In genomic region chr6:158717341-158718328, GRCh38 we compare ENCODE assay signal across 9 cellular contexts.
DNase-seq lines count a peak whose midpoint lies in the region; ATAC-seq and TF ChIP-seq lines count a peak whose summit lies in the region.
"Had no signal": no experiment of that assay in that cellular context is flagged by ENCODE, and none has a peak within 500 bp of the region (broad histone marks: within the 10 kb centered on the region; RNA-seq: fewer than 3 reads in every experiment).

No MANE protein-coding gene starts in this region.

- H3K27me3 ChIP-seq in OCI-LY1 (ENCODE audit: insufficient read depth, low read length) (no peaks in the 10 kb centered on the region), spleen (replicated peaks in 1 of 7) (no peaks in the 10 kb centered on the region)

- H3K27ac Mint-ChIP-seq in activated T-cell treated with anti-CD3 and anti-CD28 coated beads, Interleukin-2, amount 50 U/mL, for 24 hours, result peak overlapping the region; percentile 59
- no peak overlapping the region for H3K27ac Mint-ChIP-seq in chondrocyte (ENCODE audit: unreplicated experiment)

- H3K79me2 ChIP-seq in OCI-LY1 (ENCODE audit: insufficient read depth, low read length), result no peaks in the 10 kb centered on the region

- H3K27ac ChIP-seq in OCI-LY1 (ENCODE audit: low read depth, low read length, poor library complexity, severe bottlenecking), result peak overlapping the region; percentile 61
- peak overlapping the region; percentile 44 to 93 (median 83) for H3K27ac ChIP-seq in spleen
- H3K27ac ChIP-seq: KMS-11 had no signal

- H3K4me3 Mint-ChIP-seq in activated T-cell treated with anti-CD3 and anti-CD28 coated beads, Interleukin-2, amount 50 U/mL, for 24 hours, result no peak overlapping the region
- H3K4me3 Mint-ChIP-seq in chondrocyte (ENCODE audit: unreplicated experiment), result no peak overlapping the region

- intact Hi-C loops in spleen (cut with DNase I; ENCODE audit: low total_unique reads), result no loop called here
- intact Hi-C loops in Right ventricle myocardium inferior (cut with DNase I), result no loop called here

- no peaks in the 10 kb centered on the region for H3F3A ChIP-seq in OCI-LY1 (ENCODE audit: insufficient read depth, low read length)

- no peaks in the 10 kb centered on the region for H3K36me3 ChIP-seq in OCI-LY1 (ENCODE audit: insufficient read depth, low read length)
- peaks cover 0 to 49% (median 2%) of the 10 kb centered on the region in 6 donors for H3K36me3 ChIP-seq in spleen

- no peak for TF ChIP-seq CTCF in OCI-LY1 (IDR thresholded peaks at IDR 0.05; ENCODE audit: low read length)
- TF ChIP-seq CTCF in spleen (IDR thresholded peaks at IDR 0.05 in 8 of 11, conservative IDR thresholded peaks at IDR 0.05 in 3 of 11), result no peak
- no peak for TF ChIP-seq CTCF in chondrocyte (IDR thresholded peaks at IDR 0.05)

- no peaks in the 10 kb centered on the region for H4K20me1 ChIP-seq in OCI-LY1 (ENCODE audit: insufficient read depth, low read length)

- peaks cover 55% of the 10 kb centered on the region for H3K4me1 ChIP-seq in OCI-LY1 (ENCODE audit: insufficient read depth, low read length, severe bottlenecking)
- H3K4me1 ChIP-seq in spleen, result peaks cover 11 to 83% (median 69%) of the 10 kb centered on the region in 6 donors

- H3K9me3 ChIP-seq in OCI-LY1 (ENCODE audit: low read length) (no peaks in the 10 kb centered on the region), spleen (no peaks in the 10 kb centered on the region)

- peaks cover 64% of the 10 kb centered on the region for H3K4me1 Mint-ChIP-seq in activated T-cell treated with anti-CD3 and anti-CD28 coated beads, Interleukin-2, amount 50 U/mL, for 24 hours (ENCODE audit: low read depth)
- peaks cover 8% of the 10 kb centered on the region for H3K4me1 Mint-ChIP-seq in chondrocyte (ENCODE audit: low read depth)

- DNase-seq in activated T-cell treated with anti-CD3 and anti-CD28 coated beads, Interleukin-2, amount 50 U/mL, for 24 hours, result no peak
- DNase-seq in activated T-cell treated with anti-CD3 and anti-CD28 coated beads, Interleukin-2, amount 50 U/mL, for 1 hour, result no peak
- DNase-seq in spleen (peak; percentile 80), chondrocyte (ENCODE audit: low spot score) (no peak), DMS 273 treated with DMSO at 0.1 percent for 48 hours (lab: John Stamatoyannopoulos, UW) (no peak), Right ventricle myocardium inferior (ENCODE audit: missing footprints) (no peak)

- no peaks in the 10 kb centered on the region for H3K9me2 ChIP-seq in OCI-LY1 (ENCODE audit: low read depth, low read length)

- H3K27me3 Mint-ChIP-seq in activated T-cell treated with anti-CD3 and anti-CD28 coated beads, Interleukin-2, amount 50 U/mL, for 24 hours, result no peaks in the 10 kb centered on the region
- no peaks in the 10 kb centered on the region for H3K27me3 Mint-ChIP-seq in chondrocyte (ENCODE audit: low read depth)

- H3K4me2 ChIP-seq in OCI-LY1 (ENCODE audit: low read length), result peak overlapping the region; percentile 20; the same call in 1 of the 2 replicates
- H3K4me2 ChIP-seq: KMS-11 had no signal

- H2AFZ ChIP-seq in OCI-LY1 (ENCODE audit: low read length), result no peak overlapping the region; the same call in 1 of the 2 replicates

- H3K4me3 ChIP-seq in OCI-LY1 (ENCODE audit: low read depth, low read length, poor library complexity, severe bottlenecking) (no peak overlapping the region), spleen (peak overlapping the region in 1 of 8 donors; percentile 34)

- TF ChIP-seq POLR2A in spleen (IDR thresholded peaks at IDR 0.05), result no peak

- ATAC-seq in HG02610 (IDR thresholded peaks at IDR 0.05; ENCODE audit: unreplicated experiment) (peak; percentile 60), Right ventricle myocardium inferior (no peak)

- no peak overlapping the region for H3K9ac ChIP-seq in OCI-LY1 (ENCODE audit: low read length)
- H3K9ac ChIP-seq: KMS-11 had no signal

- H3K36me3 Mint-ChIP-seq in activated T-cell treated with anti-CD3 and anti-CD28 coated beads, Interleukin-2, amount 50 U/mL, for 24 hours (ENCODE audit: low read depth), result peaks cover 89% of the 10 kb centered on the region
- no peaks in the 10 kb centered on the region for H3K36me3 Mint-ChIP-seq in chondrocyte (ENCODE audit: low read depth)

- 66 to 75% (median 69%) methylated on average over 16 of the region's 16 CpGs for WGBS in spleen, 5 donors

- no peaks in the 10 kb centered on the region for H3K9me3 Mint-ChIP-seq in activated T-cell treated with anti-CD3 and anti-CD28 coated beads, Interleukin-2, amount 50 U/mL, for 24 hours
- no peaks in the 10 kb centered on the region for H3K9me3 Mint-ChIP-seq in chondrocyte (ENCODE audit: low read depth)
